In genomic region chr1:227316456-227316855, GRCh38 we compare ENCODE assay signal across 8 cellular contexts. TPM values are rescaled to one million over a fixed set of nuclear protein-coding genes. Genes with fewer than 3 reads are reported as not detected.
DNase-seq lines count a peak whose midpoint lies in the region; ATAC-seq and TF ChIP-seq lines count a peak whose summit lies in the region.

No MANE protein-coding gene starts in this region.

- no peak overlapping the region for H3K23ac ChIP-seq in H9 (ENCODE audit: insufficient read length, low read depth, low read length)

- H3K4me2 ChIP-seq in H9 (ENCODE audit: insufficient read depth, insufficient read length, low read length): peak overlapping the region; percentile 85

- no peak for DNase-seq in H9
- DNase-seq in right cardiac atrium: no peak
- DNase-seq in stimulated activated naive CD4-positive, alpha-beta T cell (lab: John Stamatoyannopoulos, UW): no peak
- DNase-seq in NCI-H2029 (lab: John Stamatoyannopoulos, UW): no peak
- DNase-seq in stimulated activated CD4-positive, alpha-beta T cell treated with anti-CD3 and anti-CD28 coated beads, Interleukin-1b, Interleukin-23, amount 100 ng/mL, for 48 hours: no peak

- H3K18ac ChIP-seq in H9 (ENCODE audit: insufficient read length, low read depth, low read length): no peak overlapping the region

- 0 out of 5 replicates have a peak, but pooled peaks cover 0 to 2% of the 10 kb centered on the region in 2 experiments for H3K9me3 Mint-ChIP-seq in H9

- ATAC-seq in right cardiac atrium: no peak
- ATAC-seq in HG03565 (IDR thresholded peaks at IDR 0.05; ENCODE audit: unreplicated experiment): no peak

- H3K4me1 Mint-ChIP-seq in H9: peaks cover 39 to 49% of the 10 kb centered on the region in 2 experiments

- no peak overlapping the region; a peak in 1 of 7 replicates for H3K27ac Mint-ChIP-seq in H9

- H3K27ac ChIP-seq in H9 (ENCODE audit: insufficient read length, low read depth, low read length) (no peak overlapping the region), VCaP (peak overlapping the region; percentile 83), right cardiac atrium (ENCODE audit: low read length) (no peak overlapping the region), skin epidermis (peak overlapping the region in 2 of 21 experiments; percentile 3 to 13)

- H3K27me3 ChIP-seq in H9 (ENCODE audit: insufficient read depth, low read length) (no peaks in the 10 kb centered on the region), right cardiac atrium (ENCODE audit: control insufficient read depth, insufficient read depth) (no peaks in the 10 kb centered on the region)

- no peak overlapping the region for H3T11ph ChIP-seq in H9 (ENCODE audit: low read length)

- H4K91ac ChIP-seq in H9 (ENCODE audit: insufficient read length, low read depth, low read length): no peak overlapping the region

- intact Hi-C loops in right cardiac atrium (cut with DNase I): loop anchor here in 1 of 4 donors (10.0 kb wide), 1 partner anchor 118 kb away; no protein-coding TSS in a partner anchor

- peaks cover 2% of the 10 kb centered on the region for H3K27me3 Mint-ChIP-seq in H9 (ENCODE audit: low read depth)

- no peaks in the 10 kb centered on the region for H3K79me1 ChIP-seq in H9 (ENCODE audit: insufficient read depth, low read depth, low read length, poor library complexity, severe bottlenecking)

- H2AK5ac ChIP-seq in H9 (ENCODE audit: insufficient read length, low read length): no peak overlapping the region

- H3K79me2 ChIP-seq in H9 (ENCODE audit: insufficient read depth, low read length): peaks cover 25% of the 10 kb centered on the region; the same call in 1 of the 2 replicates

- peak overlapping the region; percentile 88 for H3K4me3 ChIP-seq in right cardiac atrium (ENCODE audit: low read length)
- peak overlapping the region; percentile 57 to 91 (median 74) for H3K4me3 ChIP-seq in skin epidermis

- no peak overlapping the region for H2BK20ac ChIP-seq in H9 (ENCODE audit: low read depth, low read length, poor library complexity, severe bottlenecking)

- H2BK15ac ChIP-seq in H9 (ENCODE audit: low read depth, low read length): no peak overlapping the region

- no peak for TF ChIP-seq CTCF in H9 (conservative IDR thresholded peaks at IDR 0.05)
- no peak for TF ChIP-seq CTCF in VCaP (conservative IDR thresholded peaks at IDR 0.05)

- peak overlapping the region; percentile 87 to 94 for H3K4me3 Mint-ChIP-seq in H9

- H4K5ac ChIP-seq in H9 (ENCODE audit: insufficient read length, low read depth, low read length): no peak overlapping the region

- no peak overlapping the region for H2BK120ac ChIP-seq in H9 (ENCODE audit: low read depth, low read length, poor library complexity, severe bottlenecking)

- H4K8ac ChIP-seq in H9 (replicated peaks; ENCODE audit: insufficient read length, low read depth, low read length): no peak overlapping the region

- peaks cover 12% of the 10 kb centered on the region for H3K23me2 ChIP-seq in H9 (ENCODE audit: insufficient read length, low read depth, low read length, poor library complexity, severe bottlenecking)

- no peaks in the 10 kb centered on the region for H3K9me3 ChIP-seq in H9 (ENCODE audit: control insufficient read depth, low read depth, low read length)
- H3K9me3 ChIP-seq in right cardiac atrium (ENCODE audit: control insufficient read depth, low read length): no peaks in the 10 kb centered on the region

- H3K4me1 ChIP-seq in H9 (ENCODE audit: insufficient read depth, low read length): peaks cover 4% of the 10 kb centered on the region; the same call in 1 of the 2 replicates
- peaks cover 4% of the 10 kb centered on the region for H3K4me1 ChIP-seq in right cardiac atrium (ENCODE audit: control insufficient read depth, insufficient read depth, low read length)

- peaks cover 0 to 2% (median 0%) of the 10 kb centered on the region in 3 experiments; a peak in 2 of 7 replicates for H3K36me3 Mint-ChIP-seq in H9 (ENCODE audit: insufficient read depth in 1 of 3, low read depth in 3 of 3)

- no peak overlapping the region for H2BK12ac ChIP-seq in H9 (ENCODE audit: insufficient read length, low read depth, low read length)

- no peak overlapping the region for H2AFZ ChIP-seq in H9 (ENCODE audit: low read length)

- H3K14ac ChIP-seq in H9 (ENCODE audit: insufficient read depth, low read length): no peak overlapping the region

- H3K56ac ChIP-seq in H9 (ENCODE audit: insufficient read length, low read depth, low read length): no peak overlapping the region

- no peak overlapping the region for H3K4ac ChIP-seq in H9 (ENCODE audit: low read depth, low read length)

- H4K20me1 ChIP-seq in H9 (ENCODE audit: control insufficient read depth, insufficient read depth, insufficient read length): no peaks in the 10 kb centered on the region

- H3K9ac ChIP-seq in H9 (ENCODE audit: extremely low read depth, insufficient read length, low read length): peak overlapping the region; percentile 49

- no peak overlapping the region for H2BK5ac ChIP-seq in H9 (ENCODE audit: insufficient read length, low read length)

RNA-seq across cellular contexts. Expression of gene CDC42BPA, which starts 1.8 kb away (rescaled TPM):
- total RNA-seq in H9 (2021): 30.1 and 30.8 TPM in 2 replicates
- 10 to 100 TPM; 34.6 to 38.0 (median 36.8) TPM for total RNA-seq in right cardiac atrium
- polyA plus RNA-seq in right cardiac atrium: 12.9 TPM
